In genomic region chr6:20367716-20368485, GRCh38 we compare ENCODE assay signal across 12 cellular contexts. TPM values are rescaled to one million over a fixed set of nuclear protein-coding genes. Genes with fewer than 3 reads are reported as not detected.
DNase-seq lines count a peak whose midpoint lies in the region; ATAC-seq and TF ChIP-seq lines count a peak whose summit lies in the region.
"Had no signal": no experiment of that assay in that cellular context is flagged by ENCODE, and none has a peak within 500 bp of the region (broad histone marks: within the 10 kb centered on the region; RNA-seq: fewer than 3 reads in every experiment).

No MANE protein-coding gene starts in this region.

- H3K79me2 ChIP-seq in GM23338 (replicated peaks; ENCODE audit: insufficient read depth): no peaks in the 10 kb centered on the region

- H3K4me1 Mint-ChIP-seq in GM23338 (peaks cover 3% of the 10 kb centered on the region; the same call in 1 of the 3 replicates), progenitor cell of endocrine pancreas (ENCODE audit: low read depth) (peaks cover 5% of the 10 kb centered on the region)
- peaks cover 65% of the 10 kb centered on the region for H3K4me1 Mint-ChIP-seq in activated naive CD8-positive, alpha-beta T cell (ENCODE audit: low read depth)

- H3K36me3 ChIP-seq in GM23338 (ENCODE audit: insufficient read depth): no peaks in the 10 kb centered on the region

- H3K4me3 Mint-ChIP-seq in GM23338: no peak overlapping the region
- peak overlapping the region; percentile 21 for H3K4me3 Mint-ChIP-seq in activated naive CD8-positive, alpha-beta T cell
- H3K4me3 Mint-ChIP-seq in progenitor cell of endocrine pancreas (ENCODE audit: low read depth): no peak overlapping the region

- no peak overlapping the region for H3K27ac Mint-ChIP-seq in GM23338
- H3K27ac Mint-ChIP-seq in activated naive CD8-positive, alpha-beta T cell: peak overlapping the region; percentile 95
- H3K27ac Mint-ChIP-seq in progenitor cell of endocrine pancreas: no peak overlapping the region

- H2AFZ ChIP-seq in GM23338: 0 out of 2 replicates have a peak overlapping the region, but pooled peaks have one; percentile 93

- H3K27me3 Mint-ChIP-seq in GM23338 (ENCODE audit: insufficient read depth, low read depth, poor library complexity): peaks cover 3% of the 10 kb centered on the region
- no peaks in the 10 kb centered on the region for H3K27me3 Mint-ChIP-seq in activated naive CD8-positive, alpha-beta T cell
- H3K27me3 Mint-ChIP-seq in progenitor cell of endocrine pancreas: peaks cover 4% of the 10 kb centered on the region

- H3K9me3 Mint-ChIP-seq in GM23338 (no peaks in the 10 kb centered on the region), progenitor cell of endocrine pancreas (ENCODE audit: low read depth) (no peaks in the 10 kb centered on the region)
- peaks cover 3% of the 10 kb centered on the region for H3K9me3 Mint-ChIP-seq in activated naive CD8-positive, alpha-beta T cell (ENCODE audit: low read depth)

- no peak overlapping the region for H3K27ac ChIP-seq in GM23338 (ENCODE audit: low read depth)
- H3K27ac ChIP-seq: KMS-11 had no signal

- H3K4me3 ChIP-seq in GM23338: no peak overlapping the region

- H3K4me2 ChIP-seq in GM23338: no peak overlapping the region
- H3K4me2 ChIP-seq: KMS-11 had no signal

- ATAC-seq in GM23338: no peak

- no peaks in the 10 kb centered on the region for H3K4me1 ChIP-seq in GM23338 (ENCODE audit: insufficient read depth)

- DNase-seq in CD1c-positive myeloid dendritic cell (ENCODE audit: extremely low spot score) (peak; percentile 13), GM23338 (ENCODE audit: low spot score) (no peak), kidney glomerular epithelial cell (lab: John Stamatoyannopoulos, UW) (peak; percentile 11), NCI-H226 (no peak), SK-N-DZ (ENCODE audit: low spot score) (no peak), D341Med (ENCODE audit: low spot score) (no peak), progenitor cell of endocrine pancreas (ENCODE audit: low spot score, unreplicated experiment) (no peak)
- DNase-seq: Caco-2, NCI-H2227 treated with DMSO at 0.1 percent for 48 hours, retina had no signal

- no peaks in the 10 kb centered on the region for H4K20me1 ChIP-seq in GM23338 (replicated peaks; ENCODE audit: insufficient read depth)

- peaks cover 26% of the 10 kb centered on the region for H3K9me2 ChIP-seq in GM23338 (ENCODE audit: insufficient read depth)

- no peaks in the 10 kb centered on the region for H3K27me3 ChIP-seq in GM23338 (ENCODE audit: insufficient read depth)

- H3F3A ChIP-seq in GM23338 (replicated peaks; ENCODE audit: low read depth): no peaks in the 10 kb centered on the region

- no peaks in the 10 kb centered on the region for H3K36me3 Mint-ChIP-seq in GM23338 (ENCODE audit: low read depth)
- peaks cover 6% of the 10 kb centered on the region for H3K36me3 Mint-ChIP-seq in activated naive CD8-positive, alpha-beta T cell
- H3K36me3 Mint-ChIP-seq in progenitor cell of endocrine pancreas (ENCODE audit: insufficient read depth): no peaks in the 10 kb centered on the region

- TF ChIP-seq CTCF in GM23338 (conservative IDR thresholded peaks at IDR 0.05; ENCODE audit: low read depth in 2 of 2) (no peak), progenitor cell of endocrine pancreas (IDR thresholded peaks at IDR 0.05; ENCODE audit: unreplicated experiment) (no peak)

TF ChIP-seq in GM23338, 12 proteins besides CTCF, POLR2A, EP300 and RAD21:
- TF ChIP-seq JUNB (IDR thresholded peaks at IDR 0.05; ENCODE audit: unreplicated experiment) (no peak), EZH2phosphoT487 (IDR thresholded peaks at IDR 0.05; ENCODE audit: unreplicated experiment) (no peak), NANOG (IDR thresholded peaks at IDR 0.05; ENCODE audit: borderline replicate concordance) (no peak), CREB1 (CRISPR knock-in tag; IDR thresholded peaks at IDR 0.05; ENCODE audit: low read depth) (no peak), POLR2AphosphoS5 (IDR thresholded peaks at IDR 0.05; ENCODE audit: low read depth) (no peak)
- TF ChIP-seq, protein P1, sequence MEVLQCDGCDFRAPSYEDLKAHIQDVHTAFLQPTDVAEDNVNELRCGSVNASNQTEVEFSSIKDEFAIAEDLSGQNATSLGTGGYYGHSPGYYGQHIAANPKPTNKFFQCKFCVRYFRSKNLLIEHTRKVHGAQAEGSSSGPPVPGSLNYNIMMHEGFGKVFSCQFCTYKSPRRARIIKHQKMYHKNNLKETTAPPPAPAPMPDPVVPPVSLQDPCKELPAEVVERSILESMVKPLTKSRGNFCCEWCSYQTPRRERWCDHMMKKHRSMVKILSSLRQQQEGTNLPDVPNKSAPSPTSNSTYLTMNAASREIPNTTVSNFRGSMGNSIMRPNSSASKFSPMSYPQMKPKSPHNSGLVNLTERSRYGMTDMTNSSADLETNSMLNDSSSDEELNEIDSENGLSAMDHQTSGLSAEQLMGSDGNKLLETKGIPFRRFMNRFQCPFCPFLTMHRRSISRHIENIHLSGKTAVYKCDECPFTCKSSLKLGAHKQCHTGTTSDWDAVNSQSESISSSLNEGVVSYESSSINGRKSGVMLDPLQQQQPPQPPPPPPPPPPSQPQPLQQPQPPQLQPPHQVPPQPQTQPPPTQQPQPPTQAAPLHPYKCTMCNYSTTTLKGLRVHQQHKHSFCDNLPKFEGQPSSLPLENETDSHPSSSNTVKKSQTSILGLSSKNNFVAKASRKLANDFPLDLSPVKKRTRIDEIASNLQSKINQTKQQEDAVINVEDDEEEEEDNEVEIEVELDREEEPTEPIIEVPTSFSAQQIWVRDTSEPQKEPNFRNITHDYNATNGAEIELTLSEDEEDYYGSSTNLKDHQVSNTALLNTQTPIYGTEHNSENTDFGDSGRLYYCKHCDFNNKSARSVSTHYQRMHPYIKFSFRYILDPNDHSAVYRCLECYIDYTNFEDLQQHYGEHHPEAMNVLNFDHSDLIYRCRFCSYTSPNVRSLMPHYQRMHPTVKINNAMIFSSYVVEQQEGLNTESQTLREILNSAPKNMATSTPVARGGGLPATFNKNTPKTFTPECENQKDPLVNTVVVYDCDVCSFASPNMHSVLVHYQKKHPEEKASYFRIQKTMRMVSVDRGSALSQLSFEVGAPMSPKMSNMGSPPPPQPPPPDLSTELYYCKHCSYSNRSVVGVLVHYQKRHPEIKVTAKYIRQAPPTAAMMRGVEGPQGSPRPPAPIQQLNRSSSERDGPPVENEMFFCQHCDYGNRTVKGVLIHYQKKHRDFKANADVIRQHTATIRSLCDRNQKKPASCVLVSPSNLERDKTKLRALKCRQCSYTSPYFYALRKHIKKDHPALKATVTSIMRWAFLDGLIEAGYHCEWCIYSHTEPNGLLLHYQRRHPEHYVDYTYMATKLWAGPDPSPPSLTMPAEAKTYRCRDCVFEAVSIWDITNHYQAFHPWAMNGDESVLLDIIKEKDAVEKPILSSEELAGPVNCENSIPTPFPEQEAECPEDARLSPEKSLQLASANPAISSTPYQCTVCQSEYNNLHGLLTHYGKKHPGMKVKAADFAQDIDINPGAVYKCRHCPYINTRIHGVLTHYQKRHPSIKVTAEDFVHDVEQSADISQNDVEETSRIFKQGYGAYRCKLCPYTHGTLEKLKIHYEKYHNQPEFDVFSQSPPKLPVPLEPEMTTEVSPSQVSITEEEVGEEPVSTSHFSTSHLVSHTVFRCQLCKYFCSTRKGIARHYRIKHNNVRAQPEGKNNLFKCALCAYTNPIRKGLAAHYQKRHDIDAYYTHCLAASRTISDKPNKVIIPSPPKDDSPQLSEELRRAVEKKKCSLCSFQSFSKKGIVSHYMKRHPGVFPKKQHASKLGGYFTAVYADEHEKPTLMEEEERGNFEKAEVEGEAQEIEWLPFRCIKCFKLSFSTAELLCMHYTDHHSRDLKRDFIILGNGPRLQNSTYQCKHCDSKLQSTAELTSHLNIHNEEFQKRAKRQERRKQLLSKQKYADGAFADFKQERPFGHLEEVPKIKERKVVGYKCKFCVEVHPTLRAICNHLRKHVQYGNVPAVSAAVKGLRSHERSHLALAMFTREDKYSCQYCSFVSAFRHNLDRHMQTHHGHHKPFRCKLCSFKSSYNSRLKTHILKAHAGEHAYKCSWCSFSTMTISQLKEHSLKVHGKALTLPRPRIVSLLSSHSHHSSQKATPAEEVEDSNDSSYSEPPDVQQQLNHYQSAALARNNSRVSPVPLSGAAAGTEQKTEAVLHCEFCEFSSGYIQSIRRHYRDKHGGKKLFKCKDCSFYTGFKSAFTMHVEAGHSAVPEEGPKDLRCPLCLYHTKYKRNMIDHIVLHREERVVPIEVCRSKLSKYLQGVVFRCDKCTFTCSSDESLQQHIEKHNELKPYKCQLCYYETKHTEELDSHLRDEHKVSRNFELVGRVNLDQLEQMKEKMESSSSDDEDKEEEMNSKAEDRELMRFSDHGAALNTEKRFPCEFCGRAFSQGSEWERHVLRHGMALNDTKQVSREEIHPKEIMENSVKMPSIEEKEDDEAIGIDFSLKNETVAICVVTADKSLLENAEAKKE (CRISPR knock-in tag; IDR thresholded peaks at IDR 0.05): no peak
- TF ChIP-seq, protein P2, sequence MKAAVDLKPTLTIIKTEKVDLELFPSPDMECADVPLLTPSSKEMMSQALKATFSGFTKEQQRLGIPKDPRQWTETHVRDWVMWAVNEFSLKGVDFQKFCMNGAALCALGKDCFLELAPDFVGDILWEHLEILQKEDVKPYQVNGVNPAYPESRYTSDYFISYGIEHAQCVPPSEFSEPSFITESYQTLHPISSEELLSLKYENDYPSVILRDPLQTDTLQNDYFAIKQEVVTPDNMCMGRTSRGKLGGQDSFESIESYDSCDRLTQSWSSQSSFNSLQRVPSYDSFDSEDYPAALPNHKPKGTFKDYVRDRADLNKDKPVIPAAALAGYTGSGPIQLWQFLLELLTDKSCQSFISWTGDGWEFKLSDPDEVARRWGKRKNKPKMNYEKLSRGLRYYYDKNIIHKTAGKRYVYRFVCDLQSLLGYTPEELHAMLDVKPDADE (IDR thresholded peaks at IDR 0.05): no peak

RNA-seq across cellular contexts. Expression of gene E2F3, which starts 33.8 kb away (rescaled TPM):
- 33.5 and 37.2 TPM in 2 replicates for total RNA-seq in GM23338 (2014; rRNA removed; shearing (Covaris generic))
- 26.4 and 27.2 TPM in 2 replicates for polyA plus RNA-seq in GM23338 (2016; fragmentation: Nextera tagmentation; extraction: Ambion mirVana)
- 18.2 and 24.1 TPM in 2 replicates for polyA plus RNA-seq in SK-N-DZ (2014; cell fraction: cytosol; rRNA removed)
- 35.4 and 46.6 TPM in 2 replicates for polyA plus RNA-seq in SK-N-DZ (2014; cell fraction: nucleus; rRNA removed)
- 32.5 and 33.2 TPM in 2 replicates for total RNA-seq in progenitor cell of endocrine pancreas

Comparison
In these comparisons a context has a peak if more than half of its experiments do, and no peak if none do; other contexts are left out.
1. DNase-seq: peak in CD1c-positive myeloid dendritic cell (single experiment) and kidney glomerular epithelial cell (single experiment); none in GM23338 (single experiment), NCI-H226 (single experiment), SK-N-DZ (single experiment), D341Med (single experiment) and progenitor cell of endocrine pancreas (single experiment).